ENCODE assay signal across 21 cellular contexts in the genomic region with DNA sequence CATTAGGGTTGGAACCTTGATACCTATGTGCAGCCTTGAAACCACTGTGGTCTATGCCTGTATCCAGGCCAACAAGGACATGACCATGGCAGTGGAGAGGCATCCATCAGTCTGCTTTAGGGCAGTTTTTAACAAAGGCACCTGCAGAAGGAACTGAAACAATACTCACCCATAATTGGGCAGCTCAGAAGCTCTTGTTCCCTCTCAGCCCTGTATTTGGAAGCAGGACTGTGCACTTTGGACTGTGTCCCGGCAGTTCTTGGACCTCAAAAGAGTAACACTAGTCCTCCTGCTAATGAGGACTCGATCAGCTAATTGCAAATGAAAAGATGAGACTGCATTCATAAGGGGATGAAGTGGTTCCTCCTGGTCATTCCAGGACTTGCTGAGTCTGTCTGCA.
A peak's percentile ranks its signal among the peaks of the same experiment; 100 is the strongest.
DNase-seq lines count a peak whose midpoint lies in the region; ATAC-seq, FAIRE-seq and TF ChIP-seq lines count a peak whose summit lies in the region.
"Had no signal": no experiment of that assay in that cellular context is flagged by ENCODE, and none has a peak within 500 bp of the region (broad histone marks: within the 10 kb centered on the region; RNA-seq: fewer than 3 reads in every experiment).

No MANE protein-coding gene starts in this region.

- no peaks in the 10 kb centered on the region for H3K9me3 ChIP-seq in A549
- no peaks in the 10 kb centered on the region for H3K9me3 ChIP-seq in sigmoid colon
- H3K9me3 ChIP-seq: right lobe of liver had no signal

- POLR2A ChIA-PET in A549 (lab: Yijun Ruan, JAX): no interaction called here

- TF ChIP-seq EP300 in A549 (IDR thresholded peaks at IDR 0.05): no peak
- no peak for TF ChIP-seq EP300 in sigmoid colon (IDR thresholded peaks at IDR 0.05)

- H3K27me3 ChIP-seq in sigmoid colon: no peaks in the 10 kb centered on the region
- H3K27me3 ChIP-seq: right lobe of liver had no signal

- no peaks in the 10 kb centered on the region for H3K36me3 ChIP-seq in sigmoid colon
- H3K36me3 ChIP-seq: right lobe of liver had no signal

- no peak for TF ChIP-seq POLR2A in A549 (IDR thresholded peaks at IDR 0.05; ENCODE audit: low read length)
- TF ChIP-seq POLR2A in sigmoid colon (IDR thresholded peaks at IDR 0.05): no peak

- CTCF ChIA-PET in A549 (lab: Yijun Ruan, JAX): no interaction called here

- no peak for FAIRE-seq in A549 (lab: Jason Lieb, UNC)
- FAIRE-seq: K562 had no signal

- no peak for DNase-seq in A549 (ENCODE audit: low read depth in 1 of 2, low spot score in 1 of 2)
- DNase-seq in NOMO-1 treated with DMSO at 0.1 percent for 48 hours (lab: John Stamatoyannopoulos, UW; ENCODE audit: unreplicated experiment): peak; percentile 29
- DNase-seq in left ventricle myocardium superior: peak; percentile 33
- no peak for DNase-seq in sigmoid colon
- no peak for DNase-seq in AML-193 (lab: John Stamatoyannopoulos, UW)
- DNase-seq: activated CD4-positive, alpha-beta T cell treated with anti-CD3 and anti-CD28 coated beads for 4 hours; activated CD8-positive, alpha-beta memory T cell treated with anti-CD3 and anti-CD28 coated beads, Interleukin-2, amount 50 U/mL, for 4 hours; activated effector memory CD4-positive, alpha-beta T cell treated with anti-CD3 and anti-CD28 coated beads, Interleukin-2, amount 50 U/mL, for 16 hours; CD8-positive, alpha-beta memory T cell; foreskin melanocyte; NCI-H1694 treated with DMSO at 0.1 percent for 48 hours; NCI-H345; NK-92 treated with Interleukin-12 subunit alpha and Interleukin-12 subunit beta, amount 100 ng/mL, for 24 hours; right lobe of liver; stimulated activated naive CD4-positive, alpha-beta T cell treated with Interleukin-2 at 50 U/mL for 16 hours; T-cell had no signal

- ATAC-seq in A549 (no peak), left ventricle myocardium superior (peak; percentile 63), GM18907 (IDR thresholded peaks at IDR 0.05; ENCODE audit: unreplicated experiment) (no peak), GM21825 (IDR thresholded peaks at IDR 0.05; ENCODE audit: unreplicated experiment) (no peak), HG02884 (IDR thresholded peaks at IDR 0.05; ENCODE audit: unreplicated experiment) (no peak)
- ATAC-seq: HCT116, K562, T-cell had no signal

- no peak overlapping the region for H3K4me2 ChIP-seq in A549

- H3K4me1 ChIP-seq in A549 (peaks cover 26% of the 10 kb centered on the region), sigmoid colon (peaks cover 0 to 77% (median 69%) of the 10 kb centered on the region in 4 donors)
- H3K4me1 ChIP-seq: right lobe of liver had no signal

- H3K27ac ChIP-seq in A549: peak overlapping the region; percentile 26 to 65; a peak in 4 of 6 replicates
- H3K27ac ChIP-seq in sigmoid colon: peak overlapping the region; percentile 77 to 86 (median 84)
- H3K27ac ChIP-seq: right lobe of liver had no signal

- TF ChIP-seq CTCF in A549 (IDR thresholded peaks at IDR 0.05) (no peak), sigmoid colon (IDR thresholded peaks at IDR 0.05) (no peak)

- H3K4me3 ChIP-seq in A549 (no peak overlapping the region), sigmoid colon (no peak overlapping the region)
- H3K4me3 ChIP-seq: K562, right lobe of liver had no signal

- 49% methylated on average over 2 of the region's 2 CpGs for WGBS in A549 (ENCODE audit: missing lambda C conversion rate)
- 43 to 68% methylated on average over 2 of the region's 2 CpGs for WGBS in sigmoid colon, 2 donors

- intact Hi-C loops in left ventricle myocardium superior (cut with micrococcal nuclease): no loop called here
- intact Hi-C loops in sigmoid colon (cut with DNase I): loop anchor here (5.0 kb wide), 1 partner anchor 67 kb away; no protein-coding TSS in a partner anchor

- no peak for TF ChIP-seq RAD21 in A549 (conservative IDR thresholded peaks at IDR 0.05 in 1 of 2, IDR thresholded peaks at IDR 0.05 in 1 of 2)

TF ChIP-seq in A549, 52 proteins besides CTCF, POLR2A, EP300 and RAD21:
- no peak for TF ChIP-seq CHD2 (IDR thresholded peaks at IDR 0.05; ENCODE audit: low read length, partially characterized antibody)
- TF ChIP-seq, protein P1, sequence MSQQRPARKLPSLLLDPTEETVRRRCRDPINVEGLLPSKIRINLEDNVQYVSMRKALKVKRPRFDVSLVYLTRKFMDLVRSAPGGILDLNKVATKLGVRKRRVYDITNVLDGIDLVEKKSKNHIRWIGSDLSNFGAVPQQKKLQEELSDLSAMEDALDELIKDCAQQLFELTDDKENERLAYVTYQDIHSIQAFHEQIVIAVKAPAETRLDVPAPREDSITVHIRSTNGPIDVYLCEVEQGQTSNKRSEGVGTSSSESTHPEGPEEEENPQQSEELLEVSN (IDR thresholded peaks at IDR 0.05; ENCODE audit: borderline replicate concordance, low read depth): no peak

Comparison
In these comparisons a context has a peak if more than half of its experiments do, and no peak if none do; other contexts are left out.
1. DNase-seq: peak in NOMO-1 treated with DMSO at 0.1 percent for 48 hours (single experiment) and left ventricle myocardium superior (single experiment); none in A549 (0 of 2), sigmoid colon (single experiment) and AML-193 (0 of 2).